In genomic region chr2:197504512-197504911, GRCh38 we compare ENCODE assay signal across 30 cellular contexts. TPM values are rescaled to one million over a fixed set of nuclear protein-coding genes. Genes with fewer than 3 reads are reported as not detected.
DNase-seq lines count a peak whose midpoint lies in the region; ATAC-seq and TF ChIP-seq lines count a peak whose summit lies in the region.
"Had no signal": no experiment of that assay in that cellular context is flagged by ENCODE, and none has a peak within 500 bp of the region (broad histone marks: within the 10 kb centered on the region; RNA-seq: fewer than 3 reads in every experiment).

No MANE protein-coding gene starts in this region.

- intact Hi-C loops in gastrocnemius medialis (cut with DNase I; ENCODE audit: low total_unique reads): no loop called here
- intact Hi-C loops in stomach (cut with DNase I; ENCODE audit: low total_unique reads): no loop called here

- no peak for ATAC-seq in gastrocnemius medialis
- ATAC-seq: left cardiac atrium; stimulated activated naive CD8-positive, alpha-beta T cell treated with anti-CD3 and anti-CD28 coated beads, Interleukin-15, amount 100 ng/mL, for 72 hours had no signal

- no peak overlapping the region for H3K9ac ChIP-seq in endodermal cell (ENCODE audit: extremely low read depth, low read length, poor library complexity, severe bottlenecking)

- TF ChIP-seq CTCF in endodermal cell (conservative IDR thresholded peaks at IDR 0.05): no peak
- no peak for TF ChIP-seq CTCF in gastrocnemius medialis (IDR thresholded peaks at IDR 0.05 in 4 of 5, conservative IDR thresholded peaks at IDR 0.05 in 1 of 5)
- TF ChIP-seq CTCF in stomach (IDR thresholded peaks at IDR 0.05): no peak

- TF ChIP-seq EP300 in stomach (IDR thresholded peaks at IDR 0.05): no peak

- DNase-seq in activated naive CD4-positive, alpha-beta T cell treated with anti-CD3 and anti-CD28 coated beads, Interleukin-2, amount 10 ng/mL, durations not matched to agents 7 days and 5 days: no peak
- DNase-seq in endodermal cell (no peak), gastrocnemius medialis (no peak), stomach (no peak), LoVo (ENCODE audit: low spot score) (no peak)
- DNase-seq: activated CD4-positive, alpha-beta T cell treated with anti-CD3 and anti-CD28 coated beads for 48 hours; caudate nucleus; COR-L47; effector memory CD4-positive, alpha-beta T cell; erythroblast; immature natural killer cell; left cardiac atrium; NCI-H1436 treated with DMSO at 0.1 percent for 48 hours; NCI-H2107; NCI-H446; NCI-H774; ovary; retina; SHP77 treated with DMSO at 0.1 percent for 48 hours; stimulated activated naive CD8-positive, alpha-beta T cell treated with anti-CD3 and anti-CD28 coated beads, Interleukin-15, amount 100 ng/mL, for 72 hours; T1000; thyroid gland; uterus had no signal

- no peaks in the 10 kb centered on the region for H3K9me3 ChIP-seq in endodermal cell (ENCODE audit: control insufficient read depth, low read length)
- H3K9me3 ChIP-seq in gastrocnemius medialis: no peaks in the 10 kb centered on the region
- no peaks in the 10 kb centered on the region for H3K9me3 ChIP-seq in stomach
- H3K9me3 ChIP-seq: ovary, thyroid gland, uterus had no signal

- H3K27ac Mint-ChIP-seq in activated naive CD4-positive, alpha-beta T cell treated with anti-CD3 and anti-CD28 coated beads, Interleukin-2, amount 50 U/mL, for 24 hours: no peak overlapping the region
- H3K27ac Mint-ChIP-seq in activated naive CD4-positive, alpha-beta T cell treated with anti-CD3 and anti-CD28 coated beads, Interleukin-2, amount 10 ng/mL, durations not matched to agents 7 days and 5 days: no peak overlapping the region
- H3K27ac Mint-ChIP-seq in IgD-negative memory B cell: peak overlapping the region in 2 of 3 donors; percentile 27 to 35
- H3K27ac Mint-ChIP-seq in endodermal cell: peak overlapping the region; percentile 30
- H3K27ac Mint-ChIP-seq: activated T-helper 2 cell treated with anti-CD3 and anti-CD28 coated beads, Interferon-gamma antibody, Interleukin-2, Interleukin-4, amounts not matched to agents 10 μg/mL and 5 μg/mL and 100 μg/mL, durations not matched to agents 14 hours and 24 hours and 36 hours; nephron had no signal

- H3K9me3 Mint-ChIP-seq in activated naive CD4-positive, alpha-beta T cell treated with anti-CD3 and anti-CD28 coated beads, Interleukin-2, amount 50 U/mL, for 24 hours: no peaks in the 10 kb centered on the region
- H3K9me3 Mint-ChIP-seq in activated naive CD4-positive, alpha-beta T cell treated with anti-CD3 and anti-CD28 coated beads, Interleukin-2, amount 10 ng/mL, durations not matched to agents 7 days and 5 days: no peaks in the 10 kb centered on the region
- no peaks in the 10 kb centered on the region for H3K9me3 Mint-ChIP-seq in IgD-negative memory B cell
- H3K9me3 Mint-ChIP-seq in endodermal cell: no peaks in the 10 kb centered on the region
- H3K9me3 Mint-ChIP-seq: activated T-helper 2 cell treated with anti-CD3 and anti-CD28 coated beads, Interferon-gamma antibody, Interleukin-2, Interleukin-4, amounts not matched to agents 10 μg/mL and 5 μg/mL and 100 μg/mL, durations not matched to agents 14 hours and 24 hours and 36 hours; immature natural killer cell; nephron; stimulated activated naive CD8-positive, alpha-beta T cell treated with anti-CD3 and anti-CD28 coated beads, Interleukin-15, amount 100 ng/mL, for 72 hours had no signal

- in situ Hi-C loops in gastrocnemius medialis (cut with MboI; ENCODE audit: low sequenced_read_pairs in 4 of 4): loop anchor here in 1 of 4 donors (10.0 kb wide), 1 partner anchor 50 kb away; the partner anchor contains the start of gene COQ10B

- peak overlapping the region; percentile 39 for H3K4me3 Mint-ChIP-seq in activated naive CD4-positive, alpha-beta T cell treated with anti-CD3 and anti-CD28 coated beads, Interleukin-2, amount 50 U/mL, for 24 hours
- H3K4me3 Mint-ChIP-seq in activated naive CD4-positive, alpha-beta T cell treated with anti-CD3 and anti-CD28 coated beads, Interleukin-2, amount 10 ng/mL, durations not matched to agents 7 days and 5 days: no peak overlapping the region
- H3K4me3 Mint-ChIP-seq in IgD-negative memory B cell (no peak overlapping the region), endodermal cell (no peak overlapping the region)
- H3K4me3 Mint-ChIP-seq: immature natural killer cell, nephron had no signal

- TF ChIP-seq POLR2A in gastrocnemius medialis (IDR thresholded peaks at IDR 0.05) (no peak), stomach (IDR thresholded peaks at IDR 0.05) (no peak)

- H3K36me3 Mint-ChIP-seq in activated naive CD4-positive, alpha-beta T cell treated with anti-CD3 and anti-CD28 coated beads, Interleukin-2, amount 50 U/mL, for 24 hours: peaks cover 27% of the 10 kb centered on the region
- peaks cover 36% of the 10 kb centered on the region for H3K36me3 Mint-ChIP-seq in activated naive CD4-positive, alpha-beta T cell treated with anti-CD3 and anti-CD28 coated beads, Interleukin-2, amount 10 ng/mL, durations not matched to agents 7 days and 5 days
- H3K36me3 Mint-ChIP-seq in IgD-negative memory B cell: peaks cover 5% of the 10 kb centered on the region
- peaks cover 43% of the 10 kb centered on the region for H3K36me3 Mint-ChIP-seq in endodermal cell (ENCODE audit: low read depth)

- CTCF ChIA-PET in activated naive CD4-positive, alpha-beta T cell treated with anti-CD3 and anti-CD28 coated beads, Interleukin-2, amount 10 ng/mL, durations not matched to agents 7 days and 5 days (lab: Charles Lee): interaction anchor here (0.7 kb wide), 1 partner anchor 10 kb away, joined by 4 read pairs; no protein-coding TSS in a partner anchor

- H3K27me3 Mint-ChIP-seq in activated naive CD4-positive, alpha-beta T cell treated with anti-CD3 and anti-CD28 coated beads, Interleukin-2, amount 50 U/mL, for 24 hours: no peaks in the 10 kb centered on the region
- no peaks in the 10 kb centered on the region for H3K27me3 Mint-ChIP-seq in activated naive CD4-positive, alpha-beta T cell treated with anti-CD3 and anti-CD28 coated beads, Interleukin-2, amount 10 ng/mL, durations not matched to agents 7 days and 5 days
- H3K27me3 Mint-ChIP-seq in IgD-negative memory B cell (no peaks in the 10 kb centered on the region), endodermal cell (ENCODE audit: insufficient read depth) (no peaks in the 10 kb centered on the region)
- H3K27me3 Mint-ChIP-seq: stimulated activated naive CD8-positive, alpha-beta T cell treated with anti-CD3 and anti-CD28 coated beads, Interleukin-15, amount 100 ng/mL, for 72 hours had no signal

- H3K36me3 ChIP-seq in endodermal cell (ENCODE audit: control insufficient read depth, insufficient read depth, low read length) (peaks cover 40% of the 10 kb centered on the region), gastrocnemius medialis (peaks cover 0 to 27% of the 10 kb centered on the region in 2 donors), stomach (peaks cover 3 to 41% (median 24%) of the 10 kb centered on the region in 4 donors)
- H3K36me3 ChIP-seq: ovary, uterus had no signal

- WGBS in endodermal cell (ENCODE audit: insufficient coverage in 1 of 2, insufficient read length in 1 of 2), 2 experiments: 92 to 98% methylated on average over 6 of the region's 6 CpGs
- 87 to 92% (median 90%) methylated on average over 6 of the region's 6 CpGs for WGBS in stomach, 5 donors

- no peak overlapping the region for H3K4me3 ChIP-seq in endodermal cell (ENCODE audit: low read length)
- H3K4me3 ChIP-seq in gastrocnemius medialis: no peak overlapping the region
- no peak overlapping the region for H3K4me3 ChIP-seq in stomach
- H3K4me3 ChIP-seq: coronary artery, lung, ovary, skin epidermis, thyroid gland, uterus had no signal

- peaks cover 31% of the 10 kb centered on the region for H3K4me1 Mint-ChIP-seq in activated naive CD4-positive, alpha-beta T cell treated with anti-CD3 and anti-CD28 coated beads, Interleukin-2, amount 50 U/mL, for 24 hours
- peaks cover 23% of the 10 kb centered on the region for H3K4me1 Mint-ChIP-seq in activated naive CD4-positive, alpha-beta T cell treated with anti-CD3 and anti-CD28 coated beads, Interleukin-2, amount 10 ng/mL, durations not matched to agents 7 days and 5 days
- H3K4me1 Mint-ChIP-seq in IgD-negative memory B cell (peaks cover 16 to 24% (median 19%) of the 10 kb centered on the region in 3 donors), endodermal cell (peaks cover 15% of the 10 kb centered on the region)

- H3K4me1 ChIP-seq in endodermal cell (ENCODE audit: control insufficient read depth, insufficient read depth, low read length) (peaks cover 9% of the 10 kb centered on the region), gastrocnemius medialis (peaks cover 16 to 22% of the 10 kb centered on the region in 2 donors), stomach (peaks cover 11 to 27% (median 20%) of the 10 kb centered on the region in 4 donors)

- H3K27me3 ChIP-seq in endodermal cell (ENCODE audit: control insufficient read depth, insufficient read depth, low read length, poor library complexity, severe bottlenecking): no peaks in the 10 kb centered on the region
- H3K27me3 ChIP-seq in gastrocnemius medialis: no peaks in the 10 kb centered on the region
- no peaks in the 10 kb centered on the region for H3K27me3 ChIP-seq in stomach
- H3K27me3 ChIP-seq: ovary, thyroid gland, uterus had no signal

- H3K27ac ChIP-seq in endodermal cell (ENCODE audit: low read depth, low read length) (no peak overlapping the region), gastrocnemius medialis (peak overlapping the region in 2 of 4 donors; percentile 15 to 49), stomach (no peak overlapping the region)
- H3K27ac ChIP-seq: coronary artery, ovary, skin epidermis, thyroid gland, uterus had no signal

RNA-seq across cellular contexts. Expression of gene HSPE1, which starts 4.3 kb away (rescaled TPM):
- polyA plus RNA-seq in IgD-negative memory B cell (149 TPM), stomach (100 to 1,000 TPM; 171 to 218 (median 214) TPM)
- total RNA-seq in endodermal cell (100 to 1,000 TPM; 198 to 218 TPM), gastrocnemius medialis (100 to 1,000 TPM in 1 of 4 donors, 10 to 100 TPM in 3; 43.2 to 122 (median 88.0) TPM), stomach (100 to 1,000 TPM in 2 of 5 donors, 10 to 100 TPM in 3; 27.4 to 122 (median 74.0) TPM)
- 212 TPM for polyA plus RNA-seq in endodermal cell (2013, experiment 1 of 2)
- 213 TPM for polyA plus RNA-seq in endodermal cell (2013, experiment 2 of 2)

RNA-seq across cellular contexts. Expression of gene HSPD1, which starts 4.9 kb away (rescaled TPM):
- polyA plus RNA-seq in IgD-negative memory B cell (92.3 TPM), stomach (100 to 1,000 TPM; 143 to 174 (median 147) TPM)
- total RNA-seq in endodermal cell (100 to 1,000 TPM; 553 to 588 TPM), gastrocnemius medialis (100 to 1,000 TPM in 1 of 4 donors, 10 to 100 TPM in 3; 82.0 to 104 (median 88.2) TPM), stomach (100 to 1,000 TPM in 2 of 5 donors, 10 to 100 TPM in 3; 79.9 to 218 (median 98.2) TPM)
- polyA plus RNA-seq in endodermal cell (2013, experiment 1 of 2): 377 TPM
- polyA plus RNA-seq in endodermal cell (2013, experiment 2 of 2): 365 TPM

RNA-seq across cellular contexts. Expression of gene MOB4, which starts 11.4 kb away (rescaled TPM):
- 28.0 TPM for polyA plus RNA-seq in IgD-negative memory B cell
- 10 to 100 TPM; 37.0 to 42.5 TPM for total RNA-seq in endodermal cell
- polyA plus RNA-seq in endodermal cell (2013, experiment 1 of 2): 56.3 TPM
- polyA plus RNA-seq in endodermal cell (2013, experiment 2 of 2): 54.3 TPM
- total RNA-seq in gastrocnemius medialis: 10 to 100 TPM; 29.3 to 41.3 (median 38.2) TPM
- total RNA-seq in stomach: 10 to 100 TPM in 4 of 5 donors, 1 to 10 TPM in 1; 2.6 to 56.0 (median 33.9) TPM
- polyA plus RNA-seq in stomach: 10 to 100 TPM; 20.9 to 31.5 (median 23.0) TPM

RNA-seq across cellular contexts. Expression of gene COQ10B, which starts 51.2 kb away (rescaled TPM):
- 29.9 TPM for polyA plus RNA-seq in IgD-negative memory B cell
- 10 to 100 TPM; 17.5 to 17.9 TPM for total RNA-seq in endodermal cell
- 15.2 TPM for polyA plus RNA-seq in endodermal cell (2013, experiment 1 of 2)
- polyA plus RNA-seq in endodermal cell (2013, experiment 2 of 2): 13.8 TPM
- total RNA-seq in gastrocnemius medialis: 10 to 100 TPM in 2 of 4 donors, 1 to 10 TPM in 2; 7.4 to 21.5 (median 13.7) TPM
- 10 to 100 TPM in 3 of 5 donors, 1 to 10 TPM in 2; 2.9 to 47.7 (median 17.0) TPM for total RNA-seq in stomach
- 10 to 100 TPM; 11.0 to 30.1 (median 22.9) TPM for polyA plus RNA-seq in stomach

Comparison
In these comparisons a context has a peak if more than half of its experiments do, and no peak if none do; other contexts are left out.
1. H3K27ac Mint-ChIP-seq: peak in IgD-negative memory B cell (2 of 3) and endodermal cell (single experiment); none in activated naive CD4-positive, alpha-beta T cell treated with anti-CD3 and anti-CD28 coated beads, Interleukin-2, amount 50 U/mL, for 24 hours (single experiment) and activated naive CD4-positive, alpha-beta T cell treated with anti-CD3 and anti-CD28 coated beads, Interleukin-2, amount 10 ng/mL, durations not matched to agents 7 days and 5 days (single experiment).